8 cellular contexts compared by ENCODE assay signal in the genomic region with DNA sequence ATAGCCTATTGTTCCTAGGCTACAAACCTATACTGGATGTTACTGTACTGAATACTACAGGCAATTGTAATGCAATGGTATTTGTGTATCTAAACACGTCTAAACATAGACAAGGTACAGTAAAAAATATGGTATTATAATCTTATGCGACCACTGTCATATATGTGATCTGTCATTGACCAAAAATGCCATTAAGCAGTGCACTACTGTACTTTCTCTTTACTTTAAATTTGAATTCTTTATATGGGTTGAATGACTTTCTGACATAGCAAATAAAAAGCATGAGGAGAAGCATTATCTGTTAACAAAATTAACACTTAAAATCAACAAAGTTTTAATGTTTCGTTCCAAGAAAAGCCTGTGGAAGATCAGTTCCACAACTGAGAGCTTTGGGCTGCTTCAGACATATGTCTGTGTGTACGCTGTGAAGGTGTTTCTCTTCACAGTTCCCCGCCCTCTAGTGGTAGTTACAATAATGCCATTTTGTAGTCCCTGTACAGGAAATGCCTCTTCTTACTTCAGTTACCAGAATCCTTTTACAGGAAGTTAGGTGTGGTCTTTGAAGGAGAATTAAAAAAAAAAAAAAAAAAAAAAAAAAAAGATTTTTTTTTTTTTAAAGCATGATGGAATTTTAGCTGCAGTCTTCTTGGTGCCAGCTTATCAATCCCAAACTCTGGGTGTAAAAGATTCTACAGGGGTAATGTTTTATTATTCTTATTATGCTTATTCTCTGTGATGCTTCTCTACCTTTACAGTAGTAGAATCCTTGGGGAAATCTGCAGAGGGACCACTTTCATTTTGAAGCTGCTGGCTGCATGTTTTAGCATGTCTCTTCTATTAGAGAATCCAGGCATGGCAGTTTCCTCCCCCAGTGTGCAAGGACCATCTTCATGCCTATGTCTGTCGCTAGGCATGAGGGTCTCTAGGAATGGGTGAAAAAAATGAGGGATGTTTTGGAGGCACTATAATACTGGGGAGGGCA. TPM values are rescaled to one million over a fixed set of nuclear protein-coding genes. Genes with fewer than 3 reads are reported as not detected.
DNase-seq lines count a peak whose midpoint lies in the region; ATAC-seq, FAIRE-seq and TF ChIP-seq lines count a peak whose summit lies in the region.

No MANE protein-coding gene starts in this region.

- H3K4me3 ChIP-seq in mucosa of descending colon (no peak overlapping the region), vagina (no peak overlapping the region)

- DNase-seq in D721Med (ENCODE audit: insufficient read length, low spot score) = peak; percentile 16
- peak; percentile 92 to 93 for DNase-seq in NCI-H2081 (lab: John Stamatoyannopoulos, UW)
- peak; percentile 10 for DNase-seq in T-helper 22 cell (ENCODE audit: low read depth)
- DNase-seq in epithelial cell of prostate (ENCODE audit: low read depth, low spot score) = peak; percentile 55
- DNase-seq in mucosa of descending colon = peak in 1 of 3 donors; percentile 70
- no peak for DNase-seq in vagina (ENCODE audit: extremely low spot score in 2 of 2)

- FAIRE-seq in D721Med (lab: Jason Lieb, UNC) = peak; percentile 86

- no peaks in the 10 kb centered on the region for H3K27me3 ChIP-seq in vagina

- H3K36me3 ChIP-seq in mucosa of descending colon (ENCODE audit: low read depth) = no peaks in the 10 kb centered on the region
- no peaks in the 10 kb centered on the region for H3K36me3 ChIP-seq in vagina

- intact Hi-C loops in mucosa of descending colon (cut with DNase I, micrococcal nuclease) (no loop called here), vagina (cut with DNase I) (no loop called here)

- H3K4me1 ChIP-seq in mucosa of descending colon (ENCODE audit: low read depth) (no peaks in the 10 kb centered on the region), vagina (no peaks in the 10 kb centered on the region)

- no peak for TF ChIP-seq POLR2A in vagina (IDR thresholded peaks at IDR 0.05)

- TF ChIP-seq CTCF in D721Med (IDR thresholded peaks at IDR 0.05; ENCODE audit: insufficient read depth, missing control alignments) (peak; percentile 87), mucosa of descending colon (IDR thresholded peaks at IDR 0.05) (peak; percentile 49), vagina (IDR thresholded peaks at IDR 0.05) (peak; percentile 20 to 73 (median 61))

- ATAC-seq in GM19025 (IDR thresholded peaks at IDR 0.05; ENCODE audit: low read depth, unreplicated experiment) (peak; percentile 100), HG03108 (IDR thresholded peaks at IDR 0.05; ENCODE audit: unreplicated experiment) (peak; percentile 100), mucosa of descending colon (peak; percentile 99)

- H3K27ac ChIP-seq in epithelial cell of prostate (no peak overlapping the region), vagina (no peak overlapping the region)

- H3K9me3 ChIP-seq in mucosa of descending colon (no peaks in the 10 kb centered on the region), vagina (no peaks in the 10 kb centered on the region)

RNA-seq across cellular contexts. Expression of a gene that starts 54.5 kb away (rescaled TPM):
- 1 to 10 TPM in 1 of 3 donors, under 1 TPM in 1, not detected in 1; 0.23 to 1.3 TPM for total RNA-seq in mucosa of descending colon
- total RNA-seq in vagina = 1.2 TPM

Comparison
In these comparisons a context has a peak if more than half of its experiments do, and no peak if none do; other contexts are left out.
1. DNase-seq: peak in D721Med (single experiment), NCI-H2081 (2 of 2), T-helper 22 cell (single experiment) and epithelial cell of prostate (single experiment); none in vagina (0 of 2).
2. Peak in every context shown above with its lines, with median percentiles within 50 percentile points of each other: CTCF ChIP-seq and ATAC-seq.